12 cellular contexts compared by ENCODE assay signal in genomic region chr18:23337599-23338444, GRCh38.
DNase-seq lines count a peak whose midpoint lies in the region; ATAC-seq, FAIRE-seq and TF ChIP-seq lines count a peak whose summit lies in the region.
"Had no signal": no experiment of that assay in that cellular context is flagged by ENCODE, and none has a peak within 500 bp of the region (broad histone marks: within the 10 kb centered on the region; RNA-seq: fewer than 3 reads in every experiment).

No MANE protein-coding gene starts in this region.

- no peak for FAIRE-seq in pancreas (lab: Jason Lieb, UNC)

- peaks cover 4% of the 10 kb centered on the region; the same call in 1 of the 2 replicates for H3K9me2 ChIP-seq in GM23338 (ENCODE audit: insufficient read depth)

- POLR2A ChIA-PET in GM10248 (lab: Yijun Ruan, JAX): no interaction called here

- H3K4me3 ChIP-seq in GM23338 (no peak overlapping the region), mesodermal cell (ENCODE audit: extremely low read depth, insufficient read depth, low read length, poor library complexity, severe bottlenecking) (no peak overlapping the region), pancreas (no peak overlapping the region)
- H3K4me3 ChIP-seq: sigmoid colon had no signal

- CTCF ChIA-PET in GM10248 (lab: Yijun Ruan, JAX): interaction anchor here (2.1 kb wide), 1 partner anchor 17 kb away, joined by 5 read pairs; no protein-coding TSS in a partner anchor

- peak; percentile 40 to 52 for TF ChIP-seq CTCF in GM23338 (conservative IDR thresholded peaks at IDR 0.05; ENCODE audit: low read depth in 2 of 2)
- no peak for TF ChIP-seq CTCF in GM10248 (IDR thresholded peaks at IDR 0.05; ENCODE audit: control extremely low read depth, extremely low read depth, low read depth, missing control alignments)
- no peak for TF ChIP-seq CTCF in pancreas (IDR thresholded peaks at IDR 0.05)

- H3K27ac ChIP-seq in GM23338 (ENCODE audit: low read depth) (no peak overlapping the region), mesodermal cell (ENCODE audit: low read depth, low read length, severe bottlenecking) (peak overlapping the region; percentile 85), pancreas (no peak overlapping the region)
- H3K27ac ChIP-seq: sigmoid colon had no signal

- no peak overlapping the region for H3K4me3 Mint-ChIP-seq in GM23338
- H3K4me3 Mint-ChIP-seq: activated naive CD4-positive, alpha-beta T cell treated with anti-CD3 and anti-CD28 coated beads, Interleukin-2, amount 50 U/mL, for 24 hours had no signal

- no peaks in the 10 kb centered on the region for H3K4me1 ChIP-seq in GM23338 (ENCODE audit: insufficient read depth)
- H3K4me1 ChIP-seq in mesodermal cell (ENCODE audit: control insufficient read depth, insufficient read depth, low read length, poor library complexity, severe bottlenecking): peaks cover 5% of the 10 kb centered on the region
- H3K4me1 ChIP-seq in pancreas: no peaks in the 10 kb centered on the region
- H3K4me1 ChIP-seq: sigmoid colon had no signal

- H2AFZ ChIP-seq in GM23338: no peak overlapping the region

- H3K79me2 ChIP-seq in GM23338 (replicated peaks; ENCODE audit: insufficient read depth): no peaks in the 10 kb centered on the region

- DNase-seq in GM23338 (ENCODE audit: low spot score): peak; percentile 75
- peak; percentile 71 to 97 (median 82) for DNase-seq in NCI-H1417 (lab: John Stamatoyannopoulos, UW)
- DNase-seq in astrocyte of the hippocampus (ENCODE audit: low read depth, low spot score): peak; percentile 79
- no peak for DNase-seq in GM10248 (ENCODE audit: extremely low spot score)
- DNase-seq in stimulated activated CD4-positive, alpha-beta T cell treated with anti-CD3 and anti-CD28 coated beads, Interleukin-4, amount 100 ng/mL, for 4 hours: no peak
- DNase-seq in pancreas: no peak
- DNase-seq: sigmoid colon; stimulated activated CD8-positive, alpha-beta memory T cell treated with anti-CD3 and anti-CD28 coated beads, Interleukin-4, amount 100 ng/mL, for 48 hours had no signal

- WGBS in mesodermal cell (ENCODE audit: insufficient coverage in 2 of 2), 2 experiments: 79 to 80% methylated on average over 1 to 2 of the region's 3 CpGs
- WGBS in pancreas, 2 donors: 91 to 95% methylated on average over 3 of the region's 3 CpGs

- no peaks in the 10 kb centered on the region for H3K36me3 ChIP-seq in GM23338 (ENCODE audit: insufficient read depth)
- H3K36me3 ChIP-seq in mesodermal cell (ENCODE audit: control insufficient read depth, insufficient read depth, low read length): no peaks in the 10 kb centered on the region
- H3K36me3 ChIP-seq in pancreas: no peaks in the 10 kb centered on the region
- H3K36me3 ChIP-seq: sigmoid colon had no signal

- no peak overlapping the region for H3K4me2 ChIP-seq in GM23338

- 0 out of 2 replicates have a peak, but pooled peaks cover 3% of the 10 kb centered on the region for H3F3A ChIP-seq in GM23338 (replicated peaks; ENCODE audit: low read depth)

- H3K9me3 ChIP-seq in mesodermal cell (ENCODE audit: control insufficient read depth, low read length): no peaks in the 10 kb centered on the region
- H3K9me3 ChIP-seq in pancreas: no peaks in the 10 kb centered on the region
- H3K9me3 ChIP-seq: sigmoid colon had no signal

- H3K27me3 ChIP-seq in GM23338 (ENCODE audit: insufficient read depth) (no peaks in the 10 kb centered on the region), pancreas (no peaks in the 10 kb centered on the region)
- H3K27me3 ChIP-seq: sigmoid colon had no signal

- intact Hi-C loops in pancreas (cut with DNase I): no loop called here

- no peaks in the 10 kb centered on the region for H3K9me3 Mint-ChIP-seq in GM23338
- H3K9me3 Mint-ChIP-seq: activated naive CD4-positive, alpha-beta T cell treated with anti-CD3 and anti-CD28 coated beads, Interleukin-2, amount 50 U/mL, for 24 hours had no signal

- H4K20me1 ChIP-seq in GM23338 (replicated peaks; ENCODE audit: insufficient read depth): no peaks in the 10 kb centered on the region

- peaks cover 8% of the 10 kb centered on the region for H3K4me1 Mint-ChIP-seq in GM23338

- no peaks in the 10 kb centered on the region for H3K36me3 Mint-ChIP-seq in GM23338 (ENCODE audit: low read depth)

- no peak overlapping the region for H3K27ac Mint-ChIP-seq in GM23338
- H3K27ac Mint-ChIP-seq: activated naive CD4-positive, alpha-beta T cell treated with anti-CD3 and anti-CD28 coated beads, Interleukin-2, amount 50 U/mL, for 24 hours had no signal

- ATAC-seq in GM23338 (peak; percentile 68), pancreas (no peak)
- ATAC-seq: left lobe of liver, Panc1 had no signal

- peaks cover 6% of the 10 kb centered on the region for H3K27me3 Mint-ChIP-seq in GM23338 (ENCODE audit: insufficient read depth, low read depth, poor library complexity)
- H3K27me3 Mint-ChIP-seq: activated naive CD4-positive, alpha-beta T cell treated with anti-CD3 and anti-CD28 coated beads, Interleukin-2, amount 50 U/mL, for 24 hours had no signal

TF ChIP-seq in GM23338, 12 proteins besides CTCF, POLR2A, EP300 and RAD21 (continues in another document):
- TF ChIP-seq STAT1 (IDR thresholded peaks at IDR 0.05; ENCODE audit: unreplicated experiment) (no peak), CREB1 (CRISPR knock-in tag; IDR thresholded peaks at IDR 0.05; ENCODE audit: low read depth) (no peak), ZNF462 (CRISPR knock-in tag; IDR thresholded peaks at IDR 0.05) (no peak), ZNF114 (CRISPR knock-in tag; IDR thresholded peaks at IDR 0.05) (no peak), NANOG (IDR thresholded peaks at IDR 0.05; ENCODE audit: borderline replicate concordance) (no peak), EZH2 (IDR thresholded peaks at IDR 0.05; ENCODE audit: low read depth, unreplicated experiment) (no peak), POLR2AphosphoS5 (IDR thresholded peaks at IDR 0.05; ENCODE audit: low read depth) (no peak), EZH2phosphoT487 (IDR thresholded peaks at IDR 0.05; ENCODE audit: unreplicated experiment) (no peak)

Comparison
In these comparisons a context has a peak if more than half of its experiments do, and no peak if none do; other contexts are left out.
1. DNase-seq: peak in GM23338 (single experiment), NCI-H1417 (3 of 3) and astrocyte of the hippocampus (single experiment); none in GM10248 (single experiment), stimulated activated CD4-positive, alpha-beta T cell treated with anti-CD3 and anti-CD28 coated beads, Interleukin-4, amount 100 ng/mL, for 4 hours (0 of 2) and pancreas (0 of 6).
2. CTCF ChIP-seq: peak in GM23338 (2 of 2); none in GM10248 (single experiment) and pancreas (0 of 4).